ENCODE assay signal across 14 cellular contexts in the genomic region with DNA sequence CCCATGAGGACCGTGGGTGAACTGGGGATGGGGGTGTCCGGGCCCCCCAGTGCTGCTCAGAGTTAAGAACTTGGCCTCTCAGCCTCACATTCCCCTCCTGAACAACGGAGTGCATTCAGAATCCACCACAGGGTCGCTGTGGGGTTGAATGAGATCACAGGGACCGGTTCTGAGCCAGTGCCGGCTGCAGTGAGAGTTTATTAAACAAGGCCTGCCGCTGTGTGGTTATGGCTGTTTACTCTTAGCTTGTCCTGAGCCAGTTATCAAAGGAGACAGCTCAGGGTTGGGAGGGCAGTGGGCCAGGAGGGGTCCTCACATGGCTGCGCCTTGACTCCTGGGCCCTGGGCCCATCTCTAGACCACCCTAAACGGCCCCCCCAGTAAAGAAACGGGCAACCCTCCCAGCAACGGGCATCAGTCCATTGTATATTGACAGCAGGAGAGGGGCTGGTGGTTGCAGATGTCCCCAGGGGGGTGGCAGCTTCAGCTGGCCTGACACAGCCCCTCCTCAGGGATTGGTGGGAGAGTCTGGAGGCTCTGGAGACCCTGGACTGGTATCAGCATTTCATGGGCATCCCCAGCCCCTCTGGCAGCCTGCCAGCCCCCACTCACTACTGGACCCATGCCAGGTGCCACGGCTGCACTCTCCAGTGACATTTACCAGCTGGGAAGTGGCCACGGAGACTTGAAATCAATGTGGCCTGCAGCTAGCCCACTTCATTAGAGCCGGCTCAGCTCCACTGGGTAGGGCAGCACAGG. TPM values are rescaled to one million over a fixed set of nuclear protein-coding genes. Genes with fewer than 3 reads are reported as not detected.
A peak's percentile ranks its signal among the peaks of the same experiment; 100 is the strongest.
DNase-seq lines count a peak whose midpoint lies in the region; ATAC-seq and TF ChIP-seq lines count a peak whose summit lies in the region.
"Had no signal": no experiment of that assay in that cellular context is flagged by ENCODE, and none has a peak within 500 bp of the region (broad histone marks: within the 10 kb centered on the region; RNA-seq: fewer than 3 reads in every experiment).

No MANE protein-coding gene starts in this region.

- H3K79me1 ChIP-seq in trophoblast cell (ENCODE audit: low read length): no peaks in the 10 kb centered on the region

- H3K27ac Mint-ChIP-seq in glutamatergic neuron (ENCODE audit: unreplicated experiment): no peak overlapping the region
- H3K27ac Mint-ChIP-seq: activated T-helper 2 cell treated with anti-CD3 and anti-CD28 coated beads, Interferon-gamma antibody, Interleukin-2, Interleukin-4, amounts not matched to agents 10 μg/mL and 5 μg/mL and 100 μg/mL, durations not matched to agents 14 hours and 24 hours and 36 hours; CD4-positive, alpha-beta memory T cell had no signal

- no peak overlapping the region for H4K12ac ChIP-seq in trophoblast cell (ENCODE audit: low read depth, low read length)

- H2BK12ac ChIP-seq in trophoblast cell (ENCODE audit: low read length): no peak overlapping the region

- no peak overlapping the region for H3K4me3 Mint-ChIP-seq in glutamatergic neuron (ENCODE audit: unreplicated experiment)
- H3K4me3 Mint-ChIP-seq: CD4-positive, alpha-beta memory T cell had no signal

- H3K9me3 Mint-ChIP-seq in glutamatergic neuron (ENCODE audit: unreplicated experiment): no peaks in the 10 kb centered on the region
- H3K9me3 Mint-ChIP-seq: activated T-helper 2 cell treated with anti-CD3 and anti-CD28 coated beads, Interferon-gamma antibody, Interleukin-2, Interleukin-4, amounts not matched to agents 10 μg/mL and 5 μg/mL and 100 μg/mL, durations not matched to agents 14 hours and 24 hours and 36 hours; CD4-positive, alpha-beta memory T cell had no signal

- peaks cover under 1% of the 10 kb centered on the region for H3K27me3 Mint-ChIP-seq in glutamatergic neuron (ENCODE audit: unreplicated experiment)

- WGBS in trophoblast cell (ENCODE audit: extremely low coverage, insufficient coverage, insufficient read length): no CpG with 5 or more reads among the region's 14 CpGs

- no peaks in the 10 kb centered on the region for H3K79me2 ChIP-seq in trophoblast cell (ENCODE audit: control insufficient read depth, insufficient read depth, low read length, poor library complexity)

- in situ Hi-C loops in SK-MEL-5 (cut with HindIII; ENCODE audit: low pct_unique_long_range_greater_than_20kb, low sequenced_read_pairs): no loop called here

- H3K23ac ChIP-seq in trophoblast cell (ENCODE audit: low read length): no peak overlapping the region

- no peak for TF ChIP-seq CTCF in glutamatergic neuron (IDR thresholded peaks at IDR 0.05; ENCODE audit: partially characterized antibody, unreplicated experiment)

- no peak overlapping the region for H4K91ac ChIP-seq in trophoblast cell (ENCODE audit: low read depth, low read length)

- H2BK120ac ChIP-seq in trophoblast cell (ENCODE audit: insufficient read depth, low read length, poor library complexity): no peak overlapping the region

- no peak overlapping the region for H2BK5ac ChIP-seq in trophoblast cell (ENCODE audit: low read depth, low read length, poor library complexity)

- H3K4me3 ChIP-seq in trophoblast cell (ENCODE audit: low read depth, low read length): no peak overlapping the region
- H3K4me3 ChIP-seq: heart right ventricle, SK-N-MC, testis had no signal

- no peak overlapping the region for H2AFZ ChIP-seq in trophoblast cell (ENCODE audit: insufficient read depth, low read length, poor library complexity)

- no peaks in the 10 kb centered on the region for H3K4me1 ChIP-seq in trophoblast cell (ENCODE audit: control insufficient read depth in 1 of 2, insufficient read depth in 2 of 2, low read length in 2 of 2)

- no peak overlapping the region for H3K4ac ChIP-seq in trophoblast cell (ENCODE audit: low read depth, low read length)

- no peak overlapping the region for H3K18ac ChIP-seq in trophoblast cell (ENCODE audit: low read length)

- DNase-seq in Right ventricle myocardium inferior (ENCODE audit: missing footprints): no peak
- DNase-seq in cardiac septum (ENCODE audit: low spot score): no peak
- peak; percentile 26 for DNase-seq in SK-MEL-5 (ENCODE audit: low read depth, low spot score)
- peak; percentile 68 to 73 for DNase-seq in hippocampal formation (lab: John Stamatoyannopoulos, UW)
- no peak for DNase-seq in NOMO-1 treated with DMSO at 0.1 percent for 48 hours (lab: John Stamatoyannopoulos, UW; ENCODE audit: unreplicated experiment)
- DNase-seq in glutamatergic neuron: no peak
- DNase-seq in trophoblast cell: no peak
- DNase-seq: heart right ventricle, testis had no signal

- ATAC-seq in Right ventricle myocardium inferior: peak; percentile 12
- no peak for ATAC-seq in GM21515 (IDR thresholded peaks at IDR 0.05; ENCODE audit: unreplicated experiment)

- no peak overlapping the region for H3K27ac ChIP-seq in trophoblast cell (ENCODE audit: low read depth, low read length)
- H3K27ac ChIP-seq: heart right ventricle, SK-N-MC, testis had no signal

- H3K4me1 Mint-ChIP-seq in glutamatergic neuron (ENCODE audit: low read depth, unreplicated experiment): peaks cover 31% of the 10 kb centered on the region

- H4K8ac ChIP-seq in trophoblast cell (ENCODE audit: low read depth, low read length): no peak overlapping the region

- H2AK5ac ChIP-seq in trophoblast cell (ENCODE audit: low read length): no peak overlapping the region

- H3K9me3 ChIP-seq in trophoblast cell (ENCODE audit: insufficient read depth, low read depth, low read length): no peaks in the 10 kb centered on the region
- H3K9me3 ChIP-seq: heart right ventricle, testis had no signal

- H3K36me3 ChIP-seq in trophoblast cell (ENCODE audit: control insufficient read depth in 1 of 2, insufficient read depth in 2 of 2, low read length in 2 of 2): no peaks in the 10 kb centered on the region
- H3K36me3 ChIP-seq: heart right ventricle had no signal

- intact Hi-C loops in Right ventricle myocardium inferior (cut with DNase I): no loop called here
- intact Hi-C loops in cardiac septum (cut with DNase I): no loop called here

- peaks cover 7% of the 10 kb centered on the region for H3K27me3 ChIP-seq in trophoblast cell (ENCODE audit: insufficient read depth, low read length)
- H3K27me3 ChIP-seq: testis had no signal

- H3K4me2 ChIP-seq in trophoblast cell (ENCODE audit: low read length): no peak overlapping the region

- no peak overlapping the region for H3K14ac ChIP-seq in trophoblast cell (ENCODE audit: low read length)

- H3K36me3 Mint-ChIP-seq in glutamatergic neuron (ENCODE audit: unreplicated experiment): no peaks in the 10 kb centered on the region
- H3K36me3 Mint-ChIP-seq: CD4-positive, alpha-beta memory T cell had no signal

- no peak overlapping the region for H3K9ac ChIP-seq in trophoblast cell (ENCODE audit: low read length)

RNA-seq across cellular contexts. Expression of gene CABP7, which starts 15.1 kb away (rescaled TPM):
- total RNA-seq in Right ventricle myocardium inferior (not detected), cardiac septum (not detected), glutamatergic neuron (ENCODE audit: unreplicated experiment) (14.6 TPM)
- 0.13 TPM in 1 of 2 replicates, not detected in the other for total RNA-seq in SK-MEL-5 (2014; rRNA removed; shearing (Covaris generic))
- not detected in 2 replicates for polyA plus RNA-seq in SK-MEL-5 (2015; cell fraction: cytosol; rRNA removed)
- not detected in 2 replicates for polyA plus RNA-seq in SK-MEL-5 (2015; cell fraction: nucleus; rRNA removed)
- not detected in 2 replicates for polyA plus RNA-seq in trophoblast cell (2013)
- total RNA-seq: CD4-positive, alpha-beta memory T cell; heart right ventricle; skeletal muscle tissue had no signal

Comparison
In these comparisons a context has a peak if more than half of its experiments do, and no peak if none do; other contexts are left out.
1. DNase-seq: peak in SK-MEL-5 (single experiment) and hippocampal formation (2 of 2); none in Right ventricle myocardium inferior (single experiment), cardiac septum (single experiment), NOMO-1 treated with DMSO at 0.1 percent for 48 hours (single experiment), glutamatergic neuron (single experiment) and trophoblast cell (0 of 2).
2. RNA of gene CABP7, which starts 15.1 kb away (total RNA-seq): 14.6 TPM in glutamatergic neuron (single experiment); not detected in Right ventricle myocardium inferior (single experiment), not detected in cardiac septum (single experiment) and 0.13 TPM in SK-MEL-5; every median in the first group is over 10 times any median in the second.